Comparison of ENCODE assay signal across 13 cellular contexts in the genomic region with DNA sequence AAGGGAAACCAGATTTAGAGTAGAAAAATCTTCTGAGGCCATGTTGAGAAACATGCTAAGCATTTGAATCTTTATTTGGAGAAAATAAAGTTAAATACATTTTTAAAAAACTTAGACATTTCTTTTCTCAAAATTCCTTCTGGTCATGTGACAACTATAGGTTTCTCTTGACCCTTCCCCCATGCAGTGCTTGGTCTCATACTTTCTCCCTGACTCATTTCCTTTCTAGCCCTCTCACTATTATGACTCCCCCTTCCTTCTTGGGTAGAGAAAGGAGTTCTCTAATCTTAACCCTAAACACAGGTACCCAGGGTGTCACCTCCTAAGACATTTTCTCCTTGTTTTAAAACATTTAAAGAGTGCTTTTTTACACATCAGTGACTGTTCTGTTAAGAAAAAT.
DNase-seq lines count a peak whose midpoint lies in the region; ATAC-seq and TF ChIP-seq lines count a peak whose summit lies in the region.
"Had no signal": no experiment of that assay in that cellular context is flagged by ENCODE, and none has a peak within 500 bp of the region (broad histone marks: within the 10 kb centered on the region; RNA-seq: fewer than 3 reads in every experiment).

No MANE protein-coding gene starts in this region.

- H3K9me3 Mint-ChIP-seq in Calu3 (ENCODE audit: low read depth, unreplicated experiment) = peaks cover 3% of the 10 kb centered on the region
- H3K9me3 Mint-ChIP-seq: memory B cell had no signal

- H3K27me3 ChIP-seq in HUES64 (ENCODE audit: insufficient read depth, low read length) (no peaks in the 10 kb centered on the region), stomach (no peaks in the 10 kb centered on the region)
- H3K27me3 ChIP-seq: cardiac muscle cell had no signal

- no peak for ATAC-seq in GM21390 (IDR thresholded peaks at IDR 0.05; ENCODE audit: unreplicated experiment)

- TF ChIP-seq CTCF in Calu3 (IDR thresholded peaks at IDR 0.05; ENCODE audit: unreplicated experiment) (no peak), stomach (IDR thresholded peaks at IDR 0.05) (no peak)

- DNase-seq in Calu3 = peak; percentile 74
- peak; percentile 55 for DNase-seq in amniotic epithelial cell (ENCODE audit: low read depth)
- DNase-seq in iPS-NIHi7 (ENCODE audit: extremely low spot score) = peak; percentile 46
- DNase-seq in hippocampal formation (lab: John Stamatoyannopoulos, UW) = no peak
- DNase-seq in stomach = no peak
- no peak for DNase-seq in NOMO-1 treated with DMSO at 0.1 percent for 48 hours (lab: John Stamatoyannopoulos, UW; ENCODE audit: unreplicated experiment)
- DNase-seq: activated T-cell treated with anti-CD3 and anti-CD28 coated beads for 4 hours; NCI-H1694; stimulated activated CD4-positive, alpha-beta T cell treated with anti-CD3 and anti-CD28 coated beads, Interleukin-4, amount 100 ng/mL, for 4 hours had no signal

- H3K4me1 Mint-ChIP-seq in Calu3 (ENCODE audit: low read depth, unreplicated experiment) = peaks cover 46% of the 10 kb centered on the region
- H3K4me1 Mint-ChIP-seq: memory B cell had no signal

- no peaks in the 10 kb centered on the region for H3K9me3 ChIP-seq in HUES64 (ENCODE audit: insufficient read depth, low read depth, low read length)
- H3K9me3 ChIP-seq in stomach = no peaks in the 10 kb centered on the region

- CTCF ChIA-PET in Calu3 (lab: Charles Lee) = no interaction called here

- intact Hi-C loops in Calu3 (cut with micrococcal nuclease; ENCODE audit: unreplicated experiment) = loop anchor here (1.0 kb wide), 1 partner anchor 35 kb away; no protein-coding TSS in a partner anchor
- intact Hi-C loops in stomach (cut with DNase I; ENCODE audit: low total_unique reads) = no loop called here

- H3K9ac ChIP-seq in HUES64 (ENCODE audit: low read depth, low read length) = no peak overlapping the region

- H3K4me3 ChIP-seq in HUES64 (ENCODE audit: low read length) (no peak overlapping the region), stomach (no peak overlapping the region)
- H3K4me3 ChIP-seq: cardiac muscle cell had no signal

- TF ChIP-seq EP300 in stomach (IDR thresholded peaks at IDR 0.05) = no peak

- no peak for TF ChIP-seq POLR2A in stomach (IDR thresholded peaks at IDR 0.05)

- no peaks in the 10 kb centered on the region for H3K36me3 ChIP-seq in HUES64 (ENCODE audit: insufficient read depth, low read length)
- H3K36me3 ChIP-seq in stomach = no peaks in the 10 kb centered on the region
- H3K36me3 ChIP-seq: cardiac muscle cell had no signal

- H3K27ac ChIP-seq in HUES64 (ENCODE audit: low read depth, low read length) (peak overlapping the region; percentile 40), stomach (no peak overlapping the region)
- H3K27ac ChIP-seq: cardiac muscle cell had no signal

- H3K4me3 Mint-ChIP-seq in Calu3 (ENCODE audit: low read depth, unreplicated experiment) = peak overlapping the region; percentile 31
- H3K4me3 Mint-ChIP-seq: memory B cell had no signal

- no peaks in the 10 kb centered on the region for H3K27me3 Mint-ChIP-seq in Calu3 (ENCODE audit: unreplicated experiment)
- H3K27me3 Mint-ChIP-seq: memory B cell had no signal

- BruUV-seq in Calu3 (replicated peaks; lab: Mats Ljungman, UMichigan) = no TSS peak

- peak overlapping the region; percentile 98 for H3K27ac Mint-ChIP-seq in Calu3 (ENCODE audit: unreplicated experiment)
- H3K27ac Mint-ChIP-seq: memory B cell had no signal

- H3K36me3 Mint-ChIP-seq in Calu3 (ENCODE audit: insufficient read depth, unreplicated experiment) = peaks cover 6% of the 10 kb centered on the region
- H3K36me3 Mint-ChIP-seq: memory B cell had no signal

- H3K4me1 ChIP-seq in HUES64 (ENCODE audit: insufficient read depth, low read length) (peaks cover 31% of the 10 kb centered on the region), stomach (no peaks in the 10 kb centered on the region)

Comparison
In these comparisons a context has a peak if more than half of its experiments do, and no peak if none do; other contexts are left out.
1. DNase-seq: peak in Calu3 (single experiment), amniotic epithelial cell (single experiment) and iPS-NIHi7 (single experiment); none in hippocampal formation (0 of 2), stomach (single experiment) and NOMO-1 treated with DMSO at 0.1 percent for 48 hours (single experiment).